18 cellular contexts compared by ENCODE assay signal in genomic region chr19:30781047-30781446, GRCh38.
A peak's percentile ranks its signal among the peaks of the same experiment; 100 is the strongest.
DNase-seq lines count a peak whose midpoint lies in the region; ATAC-seq and TF ChIP-seq lines count a peak whose summit lies in the region.
"Had no signal": no experiment of that assay in that cellular context is flagged by ENCODE, and none has a peak within 500 bp of the region (broad histone marks: within the 10 kb centered on the region; RNA-seq: fewer than 3 reads in every experiment).

No MANE protein-coding gene starts in this region.

- no peaks in the 10 kb centered on the region for H3K79me2 ChIP-seq in hepatocyte

- no peak overlapping the region for H3K4me3 ChIP-seq in hepatocyte
- H3K4me3 ChIP-seq: A549, BLaER1, GM23338 had no signal

- no peak overlapping the region for H3K4me2 ChIP-seq in hepatocyte
- H3K4me2 ChIP-seq: A549, BLaER1, GM23338 had no signal

- no peaks in the 10 kb centered on the region for H3K9me3 ChIP-seq in hepatocyte (ENCODE audit: low read depth)
- H3K9me3 ChIP-seq: BLaER1 had no signal

- WGBS in hepatocyte (ENCODE audit: low lambda C conversion rate, missing lambda C conversion rate), result 87% methylated on average over 2 of the region's 2 CpGs

- H3K4me1 ChIP-seq in hepatocyte (ENCODE audit: insufficient read depth), result peaks cover 11% of the 10 kb centered on the region
- H3K4me1 ChIP-seq: A549, BLaER1 had no signal

- H3K36me3 ChIP-seq in hepatocyte (replicated peaks; ENCODE audit: insufficient read depth, low read depth), result no peaks in the 10 kb centered on the region
- H3K36me3 ChIP-seq: BLaER1 had no signal

- ATAC-seq in GM21825 (IDR thresholded peaks at IDR 0.05; ENCODE audit: unreplicated experiment), result no peak
- ATAC-seq: A549, GM23338, HCT116 had no signal

- H3K9me2 ChIP-seq in hepatocyte (replicated peaks; ENCODE audit: insufficient read depth), result no peaks in the 10 kb centered on the region

- no peaks in the 10 kb centered on the region for H3K27me3 ChIP-seq in hepatocyte
- H3K27me3 ChIP-seq: BLaER1 had no signal

- DNase-seq in activated CD8-positive, alpha-beta memory T cell treated with anti-CD3 and anti-CD28 coated beads, Interleukin-2, amount 50 U/mL, for 48 hours, result peak; percentile 7
- DNase-seq in activated CD8-positive, alpha-beta memory T cell treated with anti-CD3 and anti-CD28 coated beads, Interleukin-2, amount 50 U/mL, for 4 hours, result no peak
- DNase-seq in hepatocyte (ENCODE audit: low spot score) (no peak), mucosa of gallbladder (ENCODE audit: low spot score) (peak; percentile 2), midbrain (lab: John Stamatoyannopoulos, UW) (no peak), NCI-H1092 treated with DMSO at 0.1 percent for 48 hours (lab: John Stamatoyannopoulos, UW) (no peak)
- DNase-seq: CD4-positive, alpha-beta memory T cell; DMS153; DMS79; GDM1; HFFc6 had no signal

- H4K20me1 ChIP-seq in hepatocyte (ENCODE audit: insufficient read depth, poor library complexity, severe bottlenecking), result no peaks in the 10 kb centered on the region
- H4K20me1 ChIP-seq: BLaER1 had no signal

- TF ChIP-seq CTCF in hepatocyte (IDR thresholded peaks at IDR 0.05; ENCODE audit: poor library complexity), result no peak

- no peak overlapping the region for H2AFZ ChIP-seq in hepatocyte
- H2AFZ ChIP-seq: GM23338 had no signal

- peak overlapping the region; percentile 78 for H3K27ac ChIP-seq in hepatocyte
- H3K27ac ChIP-seq: 22Rv1, A549, BLaER1, HL-60 had no signal

Comparison
In these comparisons a context has a peak if more than half of its experiments do, and no peak if none do; other contexts are left out.
1. DNase-seq: peak in activated CD8-positive, alpha-beta memory T cell treated with anti-CD3 and anti-CD28 coated beads, Interleukin-2, amount 50 U/mL, for 48 hours (single experiment) and mucosa of gallbladder (single experiment); none in activated CD8-positive, alpha-beta memory T cell treated with anti-CD3 and anti-CD28 coated beads, Interleukin-2, amount 50 U/mL, for 4 hours (single experiment), hepatocyte (single experiment), midbrain (single experiment) and NCI-H1092 treated with DMSO at 0.1 percent for 48 hours (single experiment).